Comparison of ENCODE assay signal across 25 cellular contexts in genomic region chr11:110805764-110806163, GRCh38.
"Had no signal": no experiment of that assay in that cellular context is flagged by ENCODE, and none has a peak within 500 bp of the region (broad histone marks: within the 10 kb centered on the region; RNA-seq: fewer than 3 reads in every experiment).

No MANE protein-coding gene starts in this region.

- ATAC-seq: naive thymus-derived CD8-positive, alpha-beta T cell; natural killer cell treated with Interleukin-12 subunit alpha and Interleukin-12 subunit beta and Interleukin-15 and Interleukin-18, amount 100 ng/mL, for 72 hours; pancreas; right lobe of liver; stimulated activated effector memory CD8-positive, alpha-beta T cell treated with anti-CD3 and anti-CD28 coated beads, Interleukin-12 subunit alpha, Interleukin-12 subunit beta, amount 100 ng/mL, for 72 hours; stimulated activated naive B cell treated with anti-CD40 and anti-IgM and Interleukin-4, amounts not matched to agents 10 μg/mL and 1 μg/mL and 100 μg/mL, for 72 hours had no signal

- H3K27me3 ChIP-seq: neutrophil, right atrium auricular region, right lobe of liver, sigmoid colon, stomach, tibial artery, transverse colon, upper lobe of left lung, vagina had no signal

- DNase-seq: naive thymus-derived CD8-positive, alpha-beta T cell; nephron progenitor cell; nucleus accumbens; pancreas; retina; right lobe of liver; sigmoid colon; small intestine; stimulated activated CD4-positive, alpha-beta T cell treated with anti-CD3 and anti-CD28 coated beads, Interleukin-15, amount 100 ng/mL, for 24 hours; stimulated activated CD4-positive, alpha-beta T cell treated with anti-CD3 and anti-CD28 coated beads, Interleukin-2, amount 100 ng/mL, for 24 hours; stimulated activated CD4-positive, alpha-beta T cell treated with anti-CD3 and anti-CD28 coated beads, Interleukin-2, amount 100 ng/mL, for 48 hours; stimulated activated CD4-positive, alpha-beta T cell treated with anti-CD3 and anti-CD28 coated beads, Interleukin-4, amount 100 ng/mL, for 24 hours; stimulated activated naive B cell treated with anti-CD40 and anti-IgM and Interleukin-4, amounts not matched to agents 10 μg/mL and 1 μg/mL and 100 μg/mL, for 72 hours; stimulated activated naive CD4-positive, alpha-beta T cell treated with Interleukin-2 at 50 U/mL for 16 hours; stomach; tibial artery; transverse colon; upper lobe of left lung had no signal

- H3K36me3 ChIP-seq: neutrophil, pancreas, prostate gland, right atrium auricular region, right lobe of liver, sigmoid colon, stomach, tibial artery, transverse colon, upper lobe of left lung, vagina had no signal

- H3K4me3 ChIP-seq: pancreas, prostate gland, right atrium auricular region, right lobe of liver, sigmoid colon, stomach, tibial artery, transverse colon, upper lobe of left lung, vagina had no signal

- H3K4me1 ChIP-seq: pancreas, prostate gland, right atrium auricular region, right lobe of liver, tibial artery, transverse colon, upper lobe of left lung, vagina had no signal

- H3K9me3 ChIP-seq: neutrophil, pancreas, prostate gland, right atrium auricular region, right lobe of liver, sigmoid colon, stomach, tibial artery, transverse colon, upper lobe of left lung, vagina had no signal

- H3K27ac ChIP-seq: neutrophil, pancreas, prostate gland, right atrium auricular region, right lobe of liver, sigmoid colon, stomach, tibial artery, transverse colon, upper lobe of left lung, vagina had no signal

- FAIRE-seq: pancreas, small intestine, urothelium cell line had no signal
